10 cellular contexts compared by ENCODE assay signal in genomic region chr9:137269231-137269772, GRCh38. TPM values are rescaled to one million over a fixed set of nuclear protein-coding genes. Genes with fewer than 3 reads are reported as not detected.
A peak's percentile ranks its signal among the peaks of the same experiment; 100 is the strongest.
DNase-seq lines count a peak whose midpoint lies in the region; ATAC-seq and TF ChIP-seq lines count a peak whose summit lies in the region.
"Had no signal": no experiment of that assay in that cellular context is flagged by ENCODE, and none has a peak within 500 bp of the region (broad histone marks: within the 10 kb centered on the region; RNA-seq: fewer than 3 reads in every experiment).

No MANE protein-coding gene starts in this region.

- no peaks in the 10 kb centered on the region for H3F3A ChIP-seq in OCI-LY1 (ENCODE audit: insufficient read depth, low read length)

- peaks cover 53% of the 10 kb centered on the region for H3K36me3 ChIP-seq in OCI-LY1 (ENCODE audit: insufficient read depth, low read length)

- no peaks in the 10 kb centered on the region for H3K79me2 ChIP-seq in OCI-LY1 (ENCODE audit: insufficient read depth, low read length)

- H3K4me3 ChIP-seq in OCI-LY1 (ENCODE audit: low read depth, low read length, poor library complexity, severe bottlenecking) (peak overlapping the region; percentile 58), foreskin fibroblast (ENCODE audit: low read depth in 1 of 2, low read length in 2 of 2) (no peak overlapping the region)

- no peaks in the 10 kb centered on the region for H4K20me1 ChIP-seq in OCI-LY1 (ENCODE audit: insufficient read depth, low read length)

- H3K4me1 ChIP-seq in OCI-LY1 (ENCODE audit: insufficient read depth, low read length, severe bottlenecking): peaks cover 53% of the 10 kb centered on the region

- ATAC-seq in GM19023 (IDR thresholded peaks at IDR 0.05; ENCODE audit: unreplicated experiment): no peak

- TF ChIP-seq CTCF in OCI-LY1 (IDR thresholded peaks at IDR 0.05; ENCODE audit: low read length) (no peak), foreskin fibroblast (IDR thresholded peaks at IDR 0.05; ENCODE audit: low read depth, low read length) (no peak)

- H3K27me3 ChIP-seq in OCI-LY1 (ENCODE audit: insufficient read depth, low read length): no peaks in the 10 kb centered on the region

- H3K27ac ChIP-seq in OCI-LY1 (ENCODE audit: low read depth, low read length, poor library complexity, severe bottlenecking) (peak overlapping the region; percentile 92), substantia nigra (ENCODE audit: low read depth, low read length, poor library complexity, severe bottlenecking) (no peak overlapping the region)

- no peaks in the 10 kb centered on the region for H3K9me3 ChIP-seq in OCI-LY1 (ENCODE audit: low read length)

- H3K4me2 ChIP-seq in OCI-LY1 (ENCODE audit: low read length): peak overlapping the region; percentile 74

- no peaks in the 10 kb centered on the region for H3K9me2 ChIP-seq in OCI-LY1 (ENCODE audit: low read depth, low read length)

- DNase-seq in EL: peak; percentile 48
- DNase-seq in foreskin fibroblast: peak; percentile 79 to 86
- peak; percentile 33 for DNase-seq in renal cortical epithelial cell (ENCODE audit: low read depth)
- no peak for DNase-seq in substantia nigra (lab: John Stamatoyannopoulos, UW)
- no peak for DNase-seq in NCI-H1436 treated with DMSO at 0.1 percent for 48 hours (lab: John Stamatoyannopoulos, UW)
- no peak for DNase-seq in GF-D8 (lab: John Stamatoyannopoulos, UW)
- DNase-seq: activated naive CD8-positive, alpha-beta T cell treated with anti-CD3 and anti-CD28 coated beads for 36 hours; hypothalamus had no signal

- no peak overlapping the region for H2AFZ ChIP-seq in OCI-LY1 (ENCODE audit: low read length)

- peak overlapping the region; percentile 61 for H3K9ac ChIP-seq in OCI-LY1 (ENCODE audit: low read length)

RNA-seq across cellular contexts. Expression of gene TOR4A, which starts 8.2 kb away (rescaled TPM):
- 36.3 and 42.1 TPM in 2 replicates for total RNA-seq in renal cortical epithelial cell

RNA-seq across cellular contexts. Expression of gene NELFB, which starts 14.2 kb away (rescaled TPM):
- 55.4 and 62.2 TPM in 2 replicates for total RNA-seq in renal cortical epithelial cell

RNA-seq across cellular contexts. Expression of gene STPG3, which starts 18.2 kb away (rescaled TPM):
- total RNA-seq in renal cortical epithelial cell: not detected in 2 replicates
- total RNA-seq: activated naive CD8-positive, alpha-beta T cell treated with anti-CD3 and anti-CD28 coated beads for 36 hours had no signal

RNA-seq across cellular contexts. Expression of gene TUBB4B, which starts 28.2 kb away (rescaled TPM):
- total RNA-seq in renal cortical epithelial cell: 153 and 288 TPM in 2 replicates

RNA-seq across cellular contexts. Expression of gene NRARP, which starts 32.8 kb away (rescaled TPM):
- total RNA-seq in renal cortical epithelial cell: 0.55 and 1.0 TPM in 2 replicates

Comparison
In these comparisons a context has a peak if more than half of its experiments do, and no peak if none do; other contexts are left out.
1. DNase-seq: peak in EL (single experiment), foreskin fibroblast (2 of 2) and renal cortical epithelial cell (single experiment); none in substantia nigra (0 of 49), NCI-H1436 treated with DMSO at 0.1 percent for 48 hours (single experiment) and GF-D8 (single experiment).